In the genomic region with DNA sequence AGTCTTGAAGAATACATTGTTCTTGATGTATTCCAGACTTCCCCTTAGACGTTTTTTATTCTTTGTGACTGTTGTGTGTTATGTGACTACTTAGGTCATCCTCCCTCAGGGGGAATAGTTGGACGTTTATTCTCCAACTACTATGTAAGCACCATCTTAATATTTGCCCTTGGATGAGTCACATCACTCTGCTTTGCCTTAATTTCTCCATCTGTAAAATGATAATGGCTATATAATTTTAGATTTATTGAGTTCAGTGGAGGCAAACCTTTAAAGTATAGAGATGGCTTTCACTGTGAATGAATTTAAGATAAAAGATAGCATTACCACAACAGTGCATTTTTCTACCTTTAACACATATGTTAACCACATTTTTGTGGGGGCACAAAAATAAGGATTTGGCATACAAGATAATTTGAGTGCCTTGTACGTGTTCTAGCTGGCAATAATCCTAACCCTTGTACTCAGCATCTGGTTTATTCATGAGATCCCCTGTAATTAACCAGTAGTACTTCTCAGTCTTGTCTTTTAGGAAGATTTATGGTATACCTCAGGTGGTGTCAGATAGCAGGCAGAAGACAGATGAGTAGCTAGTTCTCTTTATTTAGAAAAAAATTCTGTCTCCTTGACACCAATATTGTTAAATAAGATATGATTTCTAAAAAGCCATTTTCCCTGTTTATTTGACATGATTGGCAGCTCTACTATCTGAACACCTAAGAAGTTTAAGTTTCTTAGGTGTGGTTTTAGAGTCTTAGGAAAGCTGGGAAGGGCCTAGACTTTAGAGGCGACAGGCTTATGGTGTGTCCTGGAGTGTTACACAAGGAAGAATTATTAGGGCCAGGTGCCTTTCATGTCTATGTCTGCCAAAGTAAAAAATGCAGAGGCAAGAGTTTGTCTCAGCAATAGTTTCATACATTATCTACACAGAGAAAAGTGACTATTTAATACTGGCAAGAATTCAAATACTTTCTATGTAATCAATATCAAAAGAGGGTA, we compare ENCODE assay signal across 16 cellular contexts.
DNase-seq lines count a peak whose midpoint lies in the region; ATAC-seq and TF ChIP-seq lines count a peak whose summit lies in the region.
"Had no signal": no experiment of that assay in that cellular context is flagged by ENCODE, and none has a peak within 500 bp of the region (broad histone marks: within the 10 kb centered on the region; RNA-seq: fewer than 3 reads in every experiment).

No MANE protein-coding gene starts in this region.

- TF ChIP-seq CTCF in fibroblast of the aortic adventitia (IDR thresholded peaks at IDR 0.05; ENCODE audit: insufficient read depth, low read length) = no peak
- TF ChIP-seq CTCF in type B pancreatic cell (conservative IDR thresholded peaks at IDR 0.05) = no peak
- TF ChIP-seq CTCF in heart right ventricle (IDR thresholded peaks at IDR 0.05) = no peak

- no peaks in the 10 kb centered on the region for H3K27me3 ChIP-seq in heart right ventricle

- intact Hi-C loops in heart right ventricle (cut with DNase I) (loop anchor here in 1 of 10 donors (10.0 kb wide), 1 partner anchor 93 kb away; no protein-coding TSS in a partner anchor), posterior vena cava (cut with DNase I) (no loop called here)

- no peaks in the 10 kb centered on the region for H3K9me3 ChIP-seq in heart right ventricle
- H3K9me3 ChIP-seq: prostate gland had no signal

- H3K36me3 Mint-ChIP-seq in type B pancreatic cell = peaks cover 18% of the 10 kb centered on the region

- H3K27ac ChIP-seq in heart right ventricle = no peak overlapping the region
- H3K27ac ChIP-seq: prostate gland had no signal

- H3K27me3 Mint-ChIP-seq in type B pancreatic cell = no peaks in the 10 kb centered on the region

- peak overlapping the region; percentile 37 for H3K4me3 Mint-ChIP-seq in type B pancreatic cell

- H3K9me3 Mint-ChIP-seq in type B pancreatic cell = peaks cover 5% of the 10 kb centered on the region
- H3K9me3 Mint-ChIP-seq: activated naive CD4-positive, alpha-beta T cell treated with anti-CD3 and anti-CD28 coated beads, Interleukin-2, amount 50 U/mL, for 72 hours had no signal

- peak overlapping the region; percentile 90 for H3K27ac Mint-ChIP-seq in type B pancreatic cell
- H3K27ac Mint-ChIP-seq: activated naive CD4-positive, alpha-beta T cell treated with anti-CD3 and anti-CD28 coated beads, Interleukin-2, amount 50 U/mL, for 72 hours had no signal

- ATAC-seq in HG02884 (IDR thresholded peaks at IDR 0.05; ENCODE audit: unreplicated experiment) = no peak
- ATAC-seq in heart right ventricle = no peak
- ATAC-seq: activated naive CD4-positive, alpha-beta T cell treated with anti-CD3 and anti-CD28 coated beads, Interleukin-2, amount 50 U/mL, for 72 hours had no signal

- no peaks in the 10 kb centered on the region for H3K36me3 ChIP-seq in heart right ventricle
- H3K36me3 ChIP-seq: prostate gland had no signal

- H3K4me1 ChIP-seq in heart right ventricle = peaks cover 0 to 2% (median 0%) of the 10 kb centered on the region in 9 donors
- H3K4me1 ChIP-seq: prostate gland had no signal

- peak; percentile 26 for DNase-seq in NCI-H510A treated with DMSO at 0.1 percent for 48 hours (lab: John Stamatoyannopoulos, UW)
- DNase-seq in NCI-H510A (lab: John Stamatoyannopoulos, UW) = no peak
- peak; percentile 89 for DNase-seq in NCI-H82 treated with DMSO at 0.1 percent for 48 hours (lab: John Stamatoyannopoulos, UW; ENCODE audit: unreplicated experiment)
- DNase-seq in fibroblast of the aortic adventitia (ENCODE audit: low read depth) = peak; percentile 57
- DNase-seq in type B pancreatic cell (ENCODE audit: extremely low spot score, unreplicated experiment) = no peak
- DNase-seq in heart right ventricle = no peak
- no peak for DNase-seq in posterior vena cava (ENCODE audit: low spot score)
- DNase-seq: 8988T; cortex of kidney; HCEC 1CT; Karpas-422; NK-92 treated with Interleukin-12 subunit alpha and Interleukin-12 subunit beta, amount 100 ng/mL, for 24 hours; substantia nigra had no signal

- peaks cover 38% of the 10 kb centered on the region for H3K4me1 Mint-ChIP-seq in type B pancreatic cell (ENCODE audit: unreplicated experiment)

- H3K4me3 ChIP-seq in fibroblast of the aortic adventitia (ENCODE audit: low read depth, low read length) (no peak overlapping the region), heart right ventricle (no peak overlapping the region)
- H3K4me3 ChIP-seq: prostate gland had no signal

- 60 to 69% methylated on average over 4 of the region's 4 CpGs for WGBS in heart right ventricle, 2 donors

Comparison
In these comparisons a context has a peak if more than half of its experiments do, and no peak if none do; other contexts are left out.
1. DNase-seq: peak in NCI-H510A treated with DMSO at 0.1 percent for 48 hours (single experiment), NCI-H82 treated with DMSO at 0.1 percent for 48 hours (single experiment) and fibroblast of the aortic adventitia (single experiment); none in NCI-H510A (single experiment), type B pancreatic cell (single experiment), heart right ventricle (0 of 2) and posterior vena cava (single experiment).